In the genomic region with DNA sequence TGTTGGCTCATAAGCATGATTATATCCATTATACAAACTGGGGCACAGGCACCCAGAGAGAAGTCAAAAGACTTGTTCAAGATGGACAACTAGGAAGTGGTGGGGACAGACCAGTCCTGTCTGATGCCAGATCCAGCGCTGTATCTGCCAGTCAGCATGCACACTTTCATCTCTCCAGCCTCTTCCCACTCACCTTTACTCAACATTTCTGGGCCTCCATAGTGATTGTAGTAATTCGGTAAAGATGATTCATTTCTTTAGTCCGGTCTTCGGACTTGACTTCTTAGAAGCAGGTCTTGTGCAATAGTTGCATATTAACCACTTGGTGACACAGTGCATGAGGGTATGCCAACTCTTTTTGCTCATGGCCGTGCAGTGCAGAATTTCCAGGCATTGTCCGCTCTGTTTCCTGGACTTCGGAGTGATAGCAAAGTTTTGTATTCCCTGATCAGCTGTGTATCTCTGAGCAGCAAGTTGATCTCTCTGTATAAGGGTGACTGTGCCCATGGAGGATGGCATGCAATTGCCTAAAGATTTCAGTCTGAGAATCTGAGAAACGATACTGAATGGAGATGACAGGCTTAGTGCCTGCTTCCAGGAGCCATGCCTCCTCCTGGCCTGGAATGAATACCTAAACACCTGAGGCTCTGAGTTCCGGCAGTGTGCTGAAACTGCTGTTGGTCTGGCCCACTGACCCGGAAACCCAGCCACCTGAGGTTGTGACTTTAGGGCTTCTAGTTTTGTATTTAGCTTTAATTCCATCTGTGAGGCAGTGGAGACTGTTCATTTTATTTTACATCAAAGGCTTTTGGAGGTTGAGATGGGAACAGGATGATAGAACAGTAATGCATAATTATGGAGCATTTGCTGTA, we compare ENCODE assay signal across 8 cellular contexts. TPM values are rescaled to one million over a fixed set of nuclear protein-coding genes. Genes with fewer than 3 reads are reported as not detected.
DNase-seq lines count a peak whose midpoint lies in the region; ATAC-seq and TF ChIP-seq lines count a peak whose summit lies in the region.

No MANE protein-coding gene starts in this region.

- H3K4me3 Mint-ChIP-seq in brain: peak overlapping the region in 1 of 5 experiments; percentile 1
- H3K4me3 Mint-ChIP-seq in nephron progenitor cell: peak overlapping the region; percentile 23

- no peak overlapping the region for H3K4me3 ChIP-seq in testis

- H3K27me3 Mint-ChIP-seq in brain (no peaks in the 10 kb centered on the region), nephron progenitor cell (ENCODE audit: low read depth, poor library complexity) (peaks cover 16% of the 10 kb centered on the region)

- H3K9me3 ChIP-seq in KOPT-K1 (ENCODE audit: insufficient read depth, low read length, poor library complexity, severe bottlenecking): no peaks in the 10 kb centered on the region
- no peaks in the 10 kb centered on the region for H3K9me3 ChIP-seq in testis

- no peak for DNase-seq in Right ventricle myocardium inferior (ENCODE audit: missing footprints)
- DNase-seq in cardiac septum (ENCODE audit: low spot score): no peak
- no peak for DNase-seq in nephron progenitor cell
- no peak for DNase-seq in testis
- no peak for DNase-seq in amygdala (lab: John Stamatoyannopoulos, UW)

- peaks cover 0 to 4% (median 0%) of the 10 kb centered on the region in 5 experiments for H3K9me3 Mint-ChIP-seq in brain
- H3K9me3 Mint-ChIP-seq in nephron progenitor cell: no peaks in the 10 kb centered on the region

- no peaks in the 10 kb centered on the region for H3K36me3 Mint-ChIP-seq in brain
- no peaks in the 10 kb centered on the region for H3K36me3 Mint-ChIP-seq in nephron progenitor cell (ENCODE audit: low read depth)

- peaks cover 36% of the 10 kb centered on the region for H3K36me3 ChIP-seq in KOPT-K1 (ENCODE audit: insufficient read depth, low read length)
- H3K36me3 ChIP-seq in testis (ENCODE audit: low read depth, missing control alignments): no peaks in the 10 kb centered on the region

- no peak for TF ChIP-seq POLR2A in testis (IDR thresholded peaks at IDR 0.05)

- no peaks in the 10 kb centered on the region for H3K27me3 ChIP-seq in testis

- peak; percentile 15 for ATAC-seq in Right ventricle myocardium inferior
- no peak for ATAC-seq in GM21447 (IDR thresholded peaks at IDR 0.05; ENCODE audit: unreplicated experiment)

- H3K27ac Mint-ChIP-seq in brain: peak overlapping the region in 3 of 5 experiments; percentile 81 to 93 (median 92)
- H3K27ac Mint-ChIP-seq in nephron progenitor cell: peak overlapping the region; percentile 61

- intact Hi-C loops in Right ventricle myocardium inferior (cut with DNase I) (no loop called here), cardiac septum (cut with DNase I) (loop anchor here (5.0 kb wide), 1 partner anchor 111 kb away; no protein-coding TSS in a partner anchor), testis (cut with DNase I; ENCODE audit: low total_unique reads) (no loop called here)

- H3K4me1 Mint-ChIP-seq in brain (peaks cover 87% of the 10 kb centered on the region), nephron progenitor cell (peaks cover 93% of the 10 kb centered on the region)

- H3K27ac ChIP-seq in KOPT-K1 (ENCODE audit: low read depth, low read length, poor library complexity, severe bottlenecking) (peak overlapping the region; percentile 77), testis (no peak overlapping the region)

- TF ChIP-seq CTCF in brain (conservative IDR thresholded peaks at IDR 0.05) (no peak), nephron progenitor cell (IDR thresholded peaks at IDR 0.05) (no peak), testis (IDR thresholded peaks at IDR 0.05) (no peak)

- 86 to 90% methylated on average over 10 of the region's 10 CpGs for WGBS in testis, 2 donors

- peaks cover 29% of the 10 kb centered on the region for H3K4me1 ChIP-seq in testis

RNA-seq across cellular contexts. Expression of a gene that starts 39.0 kb away (rescaled TPM):
- total RNA-seq in Right ventricle myocardium inferior (29.2 TPM), cardiac septum (29.3 TPM), testis (100 to 1,000 TPM; 114 to 135 TPM)
- polyA plus RNA-seq in brain (ENCODE audit: insufficient read depth, low read depth, low replicate concordance) (25.3 TPM), testis (ENCODE audit: insufficient read depth, low read depth, low replicate concordance) (63.0 TPM)
